Comparison of ENCODE assay signal across 8 cellular contexts in genomic region chr2:200812122-200813022, GRCh38. TPM values are rescaled to one million over a fixed set of nuclear protein-coding genes. Genes with fewer than 3 reads are reported as not detected.
DNase-seq lines count a peak whose midpoint lies in the region; ATAC-seq and TF ChIP-seq lines count a peak whose summit lies in the region.

No MANE protein-coding gene starts in this region.

- H3K4me3 ChIP-seq in thymus (ENCODE audit: low read length), result peak overlapping the region; percentile 94

- peaks cover 44% of the 10 kb centered on the region for H3K4me1 Mint-ChIP-seq in osteocyte (ENCODE audit: unreplicated experiment)

- DNase-seq in COLO668 (lab: John Stamatoyannopoulos, UW; ENCODE audit: unreplicated experiment) (peak; percentile 88), SHP77 treated with DMSO at 0.1 percent for 48 hours (lab: John Stamatoyannopoulos, UW) (peak; percentile 10), glomerular visceral epithelial cell (ENCODE audit: extremely low spot score) (peak; percentile 82), osteocyte (ENCODE audit: extremely low spot score, unreplicated experiment) (peak; percentile 88)
- DNase-seq in activated naive CD4-positive, alpha-beta T cell treated with anti-CD3 and anti-CD28 coated beads, Interleukin-2, amount 50 U/mL, for 16 hours, result peak; percentile 64

- H3K4me1 ChIP-seq in thymus (ENCODE audit: control insufficient read depth, insufficient read depth, low read length), result peaks cover 9% of the 10 kb centered on the region

- peaks cover 25% of the 10 kb centered on the region for H3K36me3 ChIP-seq in thymus (ENCODE audit: control insufficient read depth, insufficient read depth)

- no peaks in the 10 kb centered on the region for H3K27me3 ChIP-seq in thymus (ENCODE audit: control insufficient read depth, insufficient read depth)

- H3K27ac ChIP-seq in thymus (ENCODE audit: low read depth), result peak overlapping the region; percentile 99

- no peaks in the 10 kb centered on the region for H3K9me3 ChIP-seq in thymus (ENCODE audit: control insufficient read depth)

- peaks cover 25% of the 10 kb centered on the region for H3K36me3 Mint-ChIP-seq in osteocyte (ENCODE audit: unreplicated experiment)

- WGBS in thymus, result 1% methylated on average over 70 of the region's 70 CpGs

- no peaks in the 10 kb centered on the region for H3K27me3 Mint-ChIP-seq in osteocyte (ENCODE audit: unreplicated experiment)

- H3K4me3 Mint-ChIP-seq in osteocyte (ENCODE audit: unreplicated experiment), result peak overlapping the region; percentile 95

- ATAC-seq in GM19397 (IDR thresholded peaks at IDR 0.05; ENCODE audit: unreplicated experiment) (peak; percentile 41), HG03558 (IDR thresholded peaks at IDR 0.05; ENCODE audit: extremely low read depth, unreplicated experiment) (peak; percentile 14)

- no peaks in the 10 kb centered on the region for H3K9me3 Mint-ChIP-seq in osteocyte (ENCODE audit: unreplicated experiment)

- TF ChIP-seq CTCF in osteocyte (IDR thresholded peaks at IDR 0.05), result peak; percentile 47

- H3K27ac Mint-ChIP-seq in osteocyte (ENCODE audit: unreplicated experiment), result peak overlapping the region; percentile 99

RNA-seq across cellular contexts. Expression of gene BZW1, which starts 0.7 kb away (rescaled TPM):
- 199 and 214 TPM in 2 replicates for total RNA-seq in osteocyte
- polyA plus RNA-seq in thymus, result 119 TPM

RNA-seq across cellular contexts. Expression of gene CLK1, which starts 52.1 kb away (rescaled TPM):
- 92.0 and 96.8 TPM in 2 replicates for total RNA-seq in osteocyte
- polyA plus RNA-seq in thymus, result 1,486 TPM

Comparison
In these comparisons a context has a peak if more than half of its experiments do, and no peak if none do; other contexts are left out.
1. Peak in every context shown above with its lines: DNase-seq, ATAC-seq, H3K4me3 ChIP-seq and H3K27ac ChIP-seq.
2. DNase-seq: peak in every context shown above with its lines; median percentile 88 in COLO668; 88 in osteocyte; 82 in glomerular visceral epithelial cell; 64 in activated naive CD4-positive, alpha-beta T cell treated with anti-CD3 and anti-CD28 coated beads, Interleukin-2, amount 50 U/mL, for 16 hours; 10 in SHP77 treated with DMSO at 0.1 percent for 48 hours.